1 cellular context compared by ENCODE assay signal in the genomic region with DNA sequence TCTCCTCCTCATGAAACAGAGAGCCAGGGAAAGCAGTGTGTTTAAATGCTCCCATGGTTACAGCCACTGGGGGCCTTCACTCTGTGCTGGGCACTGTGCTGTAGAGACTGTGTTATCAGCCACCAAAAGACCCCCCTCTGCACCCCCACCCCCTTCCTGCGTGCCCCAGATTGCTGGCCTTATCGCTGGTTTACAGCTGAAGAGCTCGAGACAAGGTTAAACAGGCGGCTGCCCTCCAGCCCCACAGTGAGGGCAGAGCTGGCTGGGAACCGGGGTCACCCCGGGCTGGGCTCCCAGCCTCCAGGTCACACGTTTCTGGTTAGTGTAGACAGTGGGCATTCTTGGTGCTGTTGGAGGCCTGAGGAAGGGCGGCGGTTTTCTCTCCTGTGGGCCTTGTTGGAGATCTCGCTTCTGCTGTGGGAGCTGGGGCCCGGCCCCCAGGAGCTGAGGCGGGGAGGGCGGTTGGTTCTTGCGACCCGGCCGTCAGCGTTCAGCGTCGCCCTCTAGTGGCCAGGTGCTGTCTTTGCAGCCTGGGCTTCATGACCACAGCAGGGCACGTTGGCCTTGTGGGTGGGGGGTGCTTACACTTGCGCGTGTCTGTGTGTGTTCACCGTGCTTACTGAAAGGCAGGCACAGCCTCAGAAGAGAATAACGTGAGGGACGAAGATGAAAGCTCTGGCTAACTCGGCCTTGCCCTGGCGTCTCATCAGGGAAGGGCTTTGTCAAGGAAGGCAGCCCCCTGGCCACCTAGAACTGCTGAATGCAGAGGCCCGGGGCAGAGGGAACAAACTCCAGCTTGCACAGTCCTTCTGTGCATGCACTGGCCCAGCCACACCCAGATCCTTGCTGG.
TF ChIP-seq lines count a peak whose summit lies in the region.

No MANE protein-coding gene starts in this region.

TF ChIP-seq in K562, 482 proteins besides CTCF, POLR2A, EP300 and RAD21 (continued from another document and continues in another):
- TF ChIP-seq STAG1 (CRISPR knock-in tag; IDR thresholded peaks at IDR 0.05; ENCODE audit: borderline replicate concordance) (peak; percentile 70; the same call in 1 of the 2 replicates), ARID4B (CRISPR knock-in tag; IDR thresholded peaks at IDR 0.05) (peak; percentile 33; the same call in 1 of the 2 replicates), HEY1 (CRISPR knock-in tag; IDR thresholded peaks at IDR 0.05; ENCODE audit: borderline replicate concordance) (no peak), TEAD4 (IDR thresholded peaks at IDR 0.05; ENCODE audit: low read length) (peak; percentile 18; the same call in 1 of the 2 replicates), TEAD4 (CRISPR knock-in tag; IDR thresholded peaks at IDR 0.05; ENCODE audit: borderline replicate concordance) (no peak), PRPF4 (IDR thresholded peaks at IDR 0.05; ENCODE audit: insufficient read depth, low read depth, low read length, poor library complexity, severe bottlenecking) (no peak), MNT (conservative IDR thresholded peaks at IDR 0.05) (0 out of 4 replicates have a peak, but pooled peaks of 1 of the 2 experiments have one; percentile 16), ZBTB33 (CRISPR knock-in tag; IDR thresholded peaks at IDR 0.05) (0 out of 2 replicates have a peak, but pooled peaks have one; percentile 17), TCF3 (CRISPR knock-in tag; IDR thresholded peaks at IDR 0.05) (peak; percentile 63), TAL1 (IDR thresholded peaks at IDR 0.05) (peak; percentile 74), RB1 (IDR thresholded peaks at IDR 0.05; ENCODE audit: low read depth) (peak; percentile 38; the same call in 1 of the 2 replicates), EHMT2 (IDR thresholded peaks at IDR 0.05) (no peak), KDM1A (IDR thresholded peaks at IDR 0.05) (peak; percentile 84), STAT5A (IDR thresholded peaks at IDR 0.05; ENCODE audit: borderline replicate concordance, low read length) (no peak), L3MBTL2 (IDR thresholded peaks at IDR 0.05) (no peak), CBFA2T3 (IDR thresholded peaks at IDR 0.05) (peak; percentile 88), UBTF (IDR thresholded peaks at IDR 0.05; ENCODE audit: borderline replicate concordance in 1 of 2, low read depth in 2 of 2, low read length in 2 of 2) (no peak), ZSCAN29 (IDR thresholded peaks at IDR 0.05) (no peak), NCOA2 (IDR thresholded peaks at IDR 0.05; ENCODE audit: partially characterized antibody in 2 of 2) (no peak), CREB1 (IDR thresholded peaks at IDR 0.05) (no peak), CREB1 (CRISPR knock-in tag; IDR thresholded peaks at IDR 0.05) (0 out of 2 replicates have a peak, but pooled peaks have one; percentile 19), NFIC (IDR thresholded peaks at IDR 0.05) (peak; percentile 41; the same call in 1 of the 2 replicates), CREM (IDR thresholded peaks at IDR 0.05; ENCODE audit: low read depth) (0 out of 2 replicates have a peak, but pooled peaks have one; percentile 26), VEZF1 (CRISPR knock-in tag; IDR thresholded peaks at IDR 0.05) (peak; percentile 41), NR4A1 (CRISPR knock-in tag; IDR thresholded peaks at IDR 0.05) (no peak), NR4A1 (tag; IDR thresholded peaks at IDR 0.05) (no peak), ADNP (tag; IDR thresholded peaks at IDR 0.05) (no peak), TAF15 (IDR thresholded peaks at IDR 0.05; ENCODE audit: low read depth, low read length) (no peak), ATF1 (CRISPR knock-in tag; IDR thresholded peaks at IDR 0.05) (no peak), ATF1 (tag; IDR thresholded peaks at IDR 0.05) (no peak), RFX1 (IDR thresholded peaks at IDR 0.05) (peak; percentile 45), NCOR1 (IDR thresholded peaks at IDR 0.05) (peak; percentile 85), ARID1B (IDR thresholded peaks at IDR 0.05) (peak; percentile 69), SIX5 (IDR thresholded peaks at IDR 0.05; ENCODE audit: borderline replicate concordance in 1 of 2, insufficient read depth in 1 of 2, low read depth in 1 of 2, low read length in 2 of 2) (no peak), ZNF707 (CRISPR knock-in tag; conservative IDR thresholded peaks at IDR 0.05) (no peak), MCM7 (IDR thresholded peaks at IDR 0.05) (no peak), ZNF197 (CRISPR knock-in tag; IDR thresholded peaks at IDR 0.05; ENCODE audit: low read depth) (no peak), SMAD4 (CRISPR knock-in tag; conservative IDR thresholded peaks at IDR 0.05) (0 out of 2 replicates have a peak, but pooled peaks have one; percentile 30), RCOR1 (IDR thresholded peaks at IDR 0.05; ENCODE audit: borderline replicate concordance in 1 of 2, low read depth in 2 of 2, low read length in 2 of 2) (peak in 1 of 2 experiments; percentile 54; a peak in 2 of 4 replicates), SPI1 (IDR thresholded peaks at IDR 0.05; ENCODE audit: borderline replicate concordance, low read depth, low read length) (no peak), MTA2 (IDR thresholded peaks at IDR 0.05; ENCODE audit: low read depth) (peak; percentile 68), POLR2AphosphoS2 (IDR thresholded peaks at IDR 0.05; ENCODE audit: low read length) (no peak)
- TF ChIP-seq, protein P1, sequence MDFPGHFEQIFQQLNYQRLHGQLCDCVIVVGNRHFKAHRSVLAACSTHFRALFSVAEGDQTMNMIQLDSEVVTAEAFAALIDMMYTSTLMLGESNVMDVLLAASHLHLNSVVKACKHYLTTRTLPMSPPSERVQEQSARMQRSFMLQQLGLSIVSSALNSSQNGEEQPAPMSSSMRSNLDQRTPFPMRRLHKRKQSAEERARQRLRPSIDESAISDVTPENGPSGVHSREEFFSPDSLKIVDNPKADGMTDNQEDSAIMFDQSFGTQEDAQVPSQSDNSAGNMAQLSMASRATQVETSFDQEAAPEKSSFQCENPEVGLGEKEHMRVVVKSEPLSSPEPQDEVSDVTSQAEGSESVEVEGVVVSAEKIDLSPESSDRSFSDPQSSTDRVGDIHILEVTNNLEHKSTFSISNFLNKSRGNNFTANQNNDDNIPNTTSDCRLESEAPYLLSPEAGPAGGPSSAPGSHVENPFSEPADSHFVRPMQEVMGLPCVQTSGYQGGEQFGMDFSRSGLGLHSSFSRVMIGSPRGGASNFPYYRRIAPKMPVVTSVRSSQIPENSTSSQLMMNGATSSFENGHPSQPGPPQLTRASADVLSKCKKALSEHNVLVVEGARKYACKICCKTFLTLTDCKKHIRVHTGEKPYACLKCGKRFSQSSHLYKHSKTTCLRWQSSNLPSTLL (IDR thresholded peaks at IDR 0.05): no peak
- TF ChIP-seq, protein P2, sequence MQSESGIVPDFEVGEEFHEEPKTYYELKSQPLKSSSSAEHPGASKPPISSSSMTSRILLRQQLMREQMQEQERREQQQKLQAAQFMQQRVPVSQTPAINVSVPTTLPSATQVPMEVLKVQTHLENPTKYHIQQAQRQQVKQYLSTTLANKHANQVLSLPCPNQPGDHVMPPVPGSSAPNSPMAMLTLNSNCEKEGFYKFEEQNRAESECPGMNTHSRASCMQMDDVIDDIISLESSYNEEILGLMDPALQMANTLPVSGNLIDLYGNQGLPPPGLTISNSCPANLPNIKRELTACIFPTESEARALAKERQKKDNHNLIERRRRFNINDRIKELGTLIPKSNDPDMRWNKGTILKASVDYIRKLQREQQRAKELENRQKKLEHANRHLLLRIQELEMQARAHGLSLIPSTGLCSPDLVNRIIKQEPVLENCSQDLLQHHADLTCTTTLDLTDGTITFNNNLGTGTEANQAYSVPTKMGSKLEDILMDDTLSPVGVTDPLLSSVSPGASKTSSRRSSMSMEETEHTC (IDR thresholded peaks at IDR 0.05): no peak
- TF ChIP-seq, protein P3, sequence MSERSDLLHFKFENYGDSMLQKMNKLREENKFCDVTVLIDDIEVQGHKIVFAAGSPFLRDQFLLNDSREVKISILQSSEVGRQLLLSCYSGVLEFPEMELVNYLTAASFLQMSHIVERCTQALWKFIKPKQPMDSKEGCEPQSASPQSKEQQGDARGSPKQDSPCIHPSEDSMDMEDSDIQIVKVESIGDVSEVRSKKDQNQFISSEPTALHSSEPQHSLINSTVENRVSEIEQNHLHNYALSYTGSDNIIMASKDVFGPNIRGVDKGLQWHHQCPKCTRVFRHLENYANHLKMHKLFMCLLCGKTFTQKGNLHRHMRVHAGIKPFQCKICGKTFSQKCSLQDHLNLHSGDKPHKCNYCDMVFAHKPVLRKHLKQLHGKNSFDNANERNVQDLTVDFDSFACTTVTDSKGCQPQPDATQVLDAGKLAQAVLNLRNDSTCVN (CRISPR knock-in tag; IDR thresholded peaks at IDR 0.05): no peak
